ENCODE assay signal across 9 cellular contexts in the genomic region with DNA sequence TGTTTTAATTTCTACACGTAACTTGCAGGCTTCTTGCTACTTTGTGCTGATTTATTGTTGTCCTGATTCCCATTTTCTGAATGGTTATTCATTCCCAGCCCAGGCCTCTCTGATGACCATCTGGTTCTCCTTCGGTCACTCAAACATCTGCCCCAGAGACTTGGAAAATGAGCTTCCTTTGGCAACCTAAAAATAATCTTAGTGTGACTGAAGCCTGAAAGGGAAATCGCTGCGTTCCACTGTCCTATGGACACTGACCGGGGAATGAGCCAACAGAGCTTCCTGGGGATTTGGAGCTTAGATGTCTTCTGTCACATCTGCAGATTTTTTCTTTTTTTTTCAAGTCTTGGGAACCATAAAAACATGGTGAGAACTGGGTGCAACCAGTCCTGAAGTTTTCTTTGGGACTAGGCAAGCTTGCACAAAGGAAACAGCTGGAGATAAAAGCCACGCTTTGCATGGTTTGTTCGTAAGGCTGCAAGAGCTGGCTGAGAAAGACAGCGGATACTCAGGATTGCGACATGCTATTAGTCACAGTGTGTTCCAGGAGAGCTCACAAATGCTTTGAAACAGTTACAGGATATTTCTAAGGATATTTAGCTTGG.
DNase-seq lines count a peak whose midpoint lies in the region; ATAC-seq and TF ChIP-seq lines count a peak whose summit lies in the region.
"Had no signal": no experiment of that assay in that cellular context is flagged by ENCODE, and none has a peak within 500 bp of the region (broad histone marks: within the 10 kb centered on the region; RNA-seq: fewer than 3 reads in every experiment).

No MANE protein-coding gene starts in this region.

- H3K27ac ChIP-seq in HL-60 (replicated peaks): no peak overlapping the region
- H3K27ac ChIP-seq: KMS-11 had no signal

- H3K9ac ChIP-seq in adipocyte (ENCODE audit: low read length): peak overlapping the region; percentile 71
- H3K9ac ChIP-seq: KMS-11 had no signal

- no peaks in the 10 kb centered on the region for H3K36me3 ChIP-seq in adipocyte (ENCODE audit: control insufficient read depth, insufficient read depth, low read length, severe bottlenecking)

- no peaks in the 10 kb centered on the region for H3K9me3 ChIP-seq in adipocyte (ENCODE audit: control insufficient read depth, low read length)

- H3K27me3 ChIP-seq in HL-60 (ENCODE audit: insufficient read depth, poor library complexity, severe bottlenecking) (no peaks in the 10 kb centered on the region), adipocyte (replicated peaks; ENCODE audit: control insufficient read depth, insufficient read depth, low read length) (peaks cover 3% of the 10 kb centered on the region)

- H3K4me1 ChIP-seq in adipocyte (ENCODE audit: control insufficient read depth, insufficient read depth, low read length): peaks cover 48% of the 10 kb centered on the region

- ATAC-seq in left cardiac atrium (peak; percentile 92 to 94), GM21737 (IDR thresholded peaks at IDR 0.05; ENCODE audit: unreplicated experiment) (no peak), GM18870 (IDR thresholded peaks at IDR 0.05; ENCODE audit: unreplicated experiment) (no peak)
- no peak for ATAC-seq in activated CD4-positive, CD25-positive, alpha-beta regulatory T cell treated with anti-CD3 and anti-CD28 coated beads, Interleukin-2, amount 50 U/mL, for 24 hours

- intact Hi-C loops in left cardiac atrium (cut with DNase I): no loop called here

- DNase-seq in HL-60 (ENCODE audit: low read depth in 1 of 2, low spot score in 1 of 2) (peak; percentile 71 to 85), adipocyte (ENCODE audit: low read depth) (peak; percentile 97), left cardiac atrium (peak; percentile 71), retinal pigment epithelial cell (ENCODE audit: low read depth) (peak; percentile 80)
- DNase-seq in activated CD4-positive, alpha-beta T cell treated with anti-CD3 and anti-CD28 coated beads, Interleukin-2, amount 50 U/mL, for 1 hour: no peak

- no peak overlapping the region for H3K4me3 ChIP-seq in HL-60 (replicated peaks; ENCODE audit: insufficient read depth, low read length)
- H3K4me3 ChIP-seq in adipocyte (ENCODE audit: low read length): peak overlapping the region; percentile 65
- no peak overlapping the region for H3K4me3 ChIP-seq in retinal pigment epithelial cell (ENCODE audit: low read length)

- no peak for TF ChIP-seq CTCF in HL-60 (IDR thresholded peaks at IDR 0.05; ENCODE audit: insufficient read depth, low read length)
- TF ChIP-seq CTCF in retinal pigment epithelial cell (conservative IDR thresholded peaks at IDR 0.05; ENCODE audit: low read depth, low read length): no peak

Comparison
In these comparisons a context has a peak if more than half of its experiments do, and no peak if none do; other contexts are left out.
1. ATAC-seq: peak in left cardiac atrium (2 of 2); none in GM21737 (single experiment), activated CD4-positive, CD25-positive, alpha-beta regulatory T cell treated with anti-CD3 and anti-CD28 coated beads, Interleukin-2, amount 50 U/mL, for 24 hours (0 of 2) and GM18870 (single experiment).